In the genomic region with DNA sequence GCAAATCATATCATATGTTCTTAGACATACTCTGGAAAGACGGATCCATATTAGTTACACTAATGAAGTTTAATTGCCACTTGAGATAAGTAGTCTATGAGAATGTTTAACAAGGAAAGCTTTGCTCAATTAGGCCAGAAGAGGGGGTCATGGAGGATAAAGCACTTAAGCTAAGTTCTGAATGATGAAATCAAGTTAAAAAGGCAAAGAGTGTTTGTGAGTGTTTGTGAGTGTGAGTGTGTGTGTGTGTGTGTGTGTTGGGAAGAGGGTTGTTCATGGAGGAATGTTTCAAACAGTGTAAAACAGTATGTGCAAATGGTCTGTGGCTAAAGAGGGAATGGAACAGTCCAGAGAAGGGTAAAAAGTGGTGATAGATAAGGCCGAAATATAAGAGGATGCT, we compare ENCODE assay signal across 14 cellular contexts.
DNase-seq lines count a peak whose midpoint lies in the region; ATAC-seq, FAIRE-seq and TF ChIP-seq lines count a peak whose summit lies in the region.
"Had no signal": no experiment of that assay in that cellular context is flagged by ENCODE, and none has a peak within 500 bp of the region (broad histone marks: within the 10 kb centered on the region; RNA-seq: fewer than 3 reads in every experiment).

No MANE protein-coding gene starts in this region.

- no peaks in the 10 kb centered on the region for H3K36me3 Mint-ChIP-seq in endodermal cell (ENCODE audit: low read depth)
- H3K36me3 Mint-ChIP-seq: type B pancreatic cell had no signal

- H3K4me1 ChIP-seq in HepG2 (ENCODE audit: insufficient read depth, low read length) (no peaks in the 10 kb centered on the region), right lobe of liver (no peaks in the 10 kb centered on the region), endodermal cell (ENCODE audit: control insufficient read depth, insufficient read depth, low read length) (peaks cover 5% of the 10 kb centered on the region)

- no peak for ATAC-seq in HepG2
- ATAC-seq in right lobe of liver, result no peak
- no peak for ATAC-seq in HG03045 (IDR thresholded peaks at IDR 0.05; ENCODE audit: unreplicated experiment)
- ATAC-seq in esophagus mucosa, result no peak

- no peak for TF ChIP-seq EP300 in HepG2 (IDR thresholded peaks at IDR 0.05; ENCODE audit: low read depth in 2 of 2, low read length in 2 of 2)
- TF ChIP-seq EP300 in HepG2 (CRISPR knock-in tag; IDR thresholded peaks at IDR 0.05; ENCODE audit: borderline replicate concordance), result no peak

- H3K79me2 ChIP-seq in HepG2 (ENCODE audit: insufficient read depth, low read length), result no peaks in the 10 kb centered on the region

- 23% methylated on average over 2 of the region's 2 CpGs for WGBS in HepG2 (ENCODE audit: low lambda C conversion rate)
- 33% methylated on average over 2 of the region's 2 CpGs for WGBS in right lobe of liver (ENCODE audit: insufficient coverage, low coverage, low lambda C conversion rate, missing lambda C conversion rate)
- WGBS in endodermal cell (ENCODE audit: insufficient coverage in 1 of 2, insufficient read length in 1 of 2), 2 experiments, result 69 to 95% methylated on average over 2 of the region's 2 CpGs

- POLR2A ChIA-PET in HepG2 (lab: Yijun Ruan, JAX), result no interaction called here

- H3K9me3 ChIP-seq in HepG2 (ENCODE audit: low read length) (no peaks in the 10 kb centered on the region), right lobe of liver (no peaks in the 10 kb centered on the region), endodermal cell (ENCODE audit: control insufficient read depth, low read length) (peaks cover 3% of the 10 kb centered on the region)

- H3K27me3 Mint-ChIP-seq in endodermal cell (ENCODE audit: insufficient read depth), result no peaks in the 10 kb centered on the region

- CTCF ChIA-PET in HepG2 (lab: Yijun Ruan, JAX; ENCODE audit: low intra/inter-chr PET ratio, low total read pairs), result no interaction called here

- H3K27ac Mint-ChIP-seq in endodermal cell, result no peak overlapping the region
- H3K27ac Mint-ChIP-seq: nephron, type B pancreatic cell had no signal

- H3K4me3 Mint-ChIP-seq in endodermal cell, result no peak overlapping the region
- H3K4me3 Mint-ChIP-seq: nephron, type B pancreatic cell had no signal

- no peaks in the 10 kb centered on the region for H3K27me3 ChIP-seq in HepG2 (ENCODE audit: control insufficient read depth in 1 of 2, insufficient read depth in 2 of 2, low read length in 2 of 2)
- H3K27me3 ChIP-seq in right lobe of liver, result no peaks in the 10 kb centered on the region
- no peaks in the 10 kb centered on the region for H3K27me3 ChIP-seq in endodermal cell (ENCODE audit: control insufficient read depth, insufficient read depth, low read length, poor library complexity, severe bottlenecking)

- no TSS peak for BruUV-seq in HepG2 (replicated peaks; lab: Mats Ljungman, UMichigan)

- H3K9ac ChIP-seq in HepG2 (ENCODE audit: insufficient read depth, low read depth, low read length) (no peak overlapping the region), endodermal cell (ENCODE audit: extremely low read depth, low read length, poor library complexity, severe bottlenecking) (no peak overlapping the region)

- no peaks in the 10 kb centered on the region for H3K36me3 ChIP-seq in HepG2 (replicated peaks in 1 of 2; ENCODE audit: control insufficient read depth in 1 of 2, insufficient read depth in 2 of 2, low read length in 2 of 2)
- H3K36me3 ChIP-seq in right lobe of liver, result no peaks in the 10 kb centered on the region
- no peaks in the 10 kb centered on the region for H3K36me3 ChIP-seq in endodermal cell (ENCODE audit: control insufficient read depth, insufficient read depth, low read length)

- TF ChIP-seq POLR2A in HepG2 (IDR thresholded peaks at IDR 0.05; ENCODE audit: insufficient read depth in 1 of 2, low read depth in 2 of 2, low read length in 2 of 2), result no peak
- no peak for TF ChIP-seq POLR2A in right lobe of liver (IDR thresholded peaks at IDR 0.05)

- no peak overlapping the region for H2AFZ ChIP-seq in HepG2 (ENCODE audit: low read length)

- no peak for TF ChIP-seq RAD21 in HepG2 (CRISPR knock-in tag; IDR thresholded peaks at IDR 0.05)

- no peak overlapping the region for H3K4me2 ChIP-seq in HepG2 (ENCODE audit: low read depth, low read length)

- intact Hi-C loops in HepG2 (cut with micrococcal nuclease; ENCODE audit: unreplicated experiment), result loop anchor here (1.0 kb wide), 2 partner anchors 290 to 343 kb away; no protein-coding TSS in a partner anchor
- intact Hi-C loops in right lobe of liver (cut with DNase I), result no loop called here

- no peak overlapping the region for H3K4me3 ChIP-seq in HepG2 (replicated peaks in 1 of 3; ENCODE audit: insufficient read depth in 1 of 3, low read depth in 2 of 3, low read length in 3 of 3)
- no peak overlapping the region for H3K4me3 ChIP-seq in right lobe of liver
- no peak overlapping the region for H3K4me3 ChIP-seq in endodermal cell (ENCODE audit: low read length)

- DNase-seq in HepG2 (ENCODE audit: low spot score), result peak; percentile 3
- DNase-seq in right lobe of liver, result no peak
- DNase-seq in NCI-H524 (lab: John Stamatoyannopoulos, UW), result peak; percentile 86 to 96
- DNase-seq in endodermal cell, result peak; percentile 43
- no peak for DNase-seq in NCI-H2227 (lab: John Stamatoyannopoulos, UW; ENCODE audit: unreplicated experiment)
- no peak for DNase-seq in NOMO-1 (lab: John Stamatoyannopoulos, UW; ENCODE audit: unreplicated experiment in 2 of 2)
- DNase-seq: AML-193, cerebellar nuclear complex, GOT3, NCI-H526 had no signal

- peaks cover 10% of the 10 kb centered on the region for H3K4me1 Mint-ChIP-seq in endodermal cell

- no peaks in the 10 kb centered on the region for H4K20me1 ChIP-seq in HepG2 (ENCODE audit: insufficient read depth, low read length)

- peak; percentile 13; the same call in 1 of the 2 replicates for TF ChIP-seq CTCF in HepG2 (CRISPR knock-in tag; IDR thresholded peaks at IDR 0.05)
- no peak for TF ChIP-seq CTCF in right lobe of liver (IDR thresholded peaks at IDR 0.05)
- TF ChIP-seq CTCF in endodermal cell (conservative IDR thresholded peaks at IDR 0.05), result peak; percentile 69

- in situ Hi-C loops in HepG2 (cut with HindIII; ENCODE audit: extremely low pct_ligation_motif_present, low pct_unique_long_range_greater_than_20kb), result no loop called here

- FAIRE-seq in HepG2 (lab: Jason Lieb, UNC), result peak; percentile 63

- H3K27ac ChIP-seq in HepG2 (ENCODE audit: extremely low read length, insufficient read depth, low read length), result no peak overlapping the region
- no peak overlapping the region for H3K27ac ChIP-seq in right lobe of liver
- H3K27ac ChIP-seq in endodermal cell (ENCODE audit: low read depth, low read length), result no peak overlapping the region

- H3K9me3 Mint-ChIP-seq in endodermal cell, result no peaks in the 10 kb centered on the region
- H3K9me3 Mint-ChIP-seq: nephron, type B pancreatic cell had no signal

TF ChIP-seq in HepG2, 621 proteins besides CTCF, POLR2A, EP300 and RAD21:
- TF ChIP-seq SP1 (IDR thresholded peaks at IDR 0.05) (no peak), SP1 (CRISPR knock-in tag; IDR thresholded peaks at IDR 0.05) (no peak), CEBPG (CRISPR knock-in tag; IDR thresholded peaks at IDR 0.05) (0 out of 2 replicates have a peak, but pooled peaks have one; percentile 9), ATF7 (IDR thresholded peaks at IDR 0.05) (peak; percentile 34; the same call in 1 of the 2 replicates), ATF7 (CRISPR knock-in tag; IDR thresholded peaks at IDR 0.05) (no peak)

Comparison
In these comparisons a context has a peak if more than half of its experiments do, and no peak if none do; other contexts are left out.
1. DNase-seq: peak in HepG2 (single experiment), NCI-H524 (2 of 2) and endodermal cell (single experiment); none in right lobe of liver (0 of 3), NCI-H2227 (single experiment) and NOMO-1 (0 of 2).
2. CTCF ChIP-seq: peak in HepG2 (single experiment) and endodermal cell (single experiment); none in right lobe of liver (0 of 4).